In the genomic region with DNA sequence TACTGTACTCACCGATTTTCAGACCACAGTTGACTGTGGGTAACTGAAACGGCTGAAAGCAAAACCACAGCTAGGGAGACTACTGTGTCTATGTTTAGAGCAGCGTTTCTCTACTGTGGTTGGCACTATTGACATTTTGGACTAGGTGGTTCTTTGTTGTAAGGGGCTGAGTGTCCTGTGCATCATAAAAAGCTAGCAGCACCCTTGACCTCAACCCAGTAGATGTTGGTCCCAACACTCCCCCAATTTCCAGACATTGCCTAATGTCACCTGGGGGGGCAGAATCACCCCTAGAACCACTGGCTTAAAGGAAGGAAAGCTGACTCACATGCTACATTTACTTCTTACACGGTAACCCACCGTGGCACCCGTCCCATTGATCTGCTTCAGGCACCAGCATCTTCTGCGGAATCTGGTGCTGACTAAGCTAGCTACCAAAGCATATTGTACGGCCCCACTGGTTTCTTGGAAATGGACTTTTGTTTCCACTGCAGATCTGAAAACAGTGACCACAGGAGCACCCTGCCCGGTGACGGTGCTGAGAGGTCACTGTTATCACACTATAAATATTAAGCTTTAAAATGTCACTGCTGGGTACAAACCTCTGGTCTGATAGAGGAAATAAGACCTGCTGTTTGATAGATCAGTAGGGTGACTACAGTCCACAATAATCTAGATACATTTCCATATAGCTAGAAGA, we compare ENCODE assay signal across 8 cellular contexts.
DNase-seq lines count a peak whose midpoint lies in the region; ATAC-seq and TF ChIP-seq lines count a peak whose summit lies in the region.

No MANE protein-coding gene starts in this region.

- H3K4me1 ChIP-seq in CD8-positive, alpha-beta T cell (ENCODE audit: insufficient read depth, low read length), result peaks cover 20% of the 10 kb centered on the region
- H3K4me1 ChIP-seq in endodermal cell (ENCODE audit: control insufficient read depth, insufficient read depth, low read length) (no peaks in the 10 kb centered on the region), smooth muscle cell (ENCODE audit: low read depth) (no peaks in the 10 kb centered on the region)

- H3K27me3 Mint-ChIP-seq in CD8-positive, alpha-beta T cell (ENCODE audit: low read depth), result peaks cover 23% of the 10 kb centered on the region
- H3K27me3 Mint-ChIP-seq in activated T-cell treated with anti-CD3 and anti-CD28 coated beads, Interleukin-2, amount 50 U/mL, for 72 hours (ENCODE audit: low read depth), result peaks cover 49% of the 10 kb centered on the region
- H3K27me3 Mint-ChIP-seq in endodermal cell (ENCODE audit: insufficient read depth), result peaks cover 14% of the 10 kb centered on the region

- no peaks in the 10 kb centered on the region for H3K79me2 ChIP-seq in smooth muscle cell (ENCODE audit: low read depth)

- intact Hi-C loops in CD8-positive, alpha-beta T cell (cut with DNase I, micrococcal nuclease), result no loop called here

- H3K9me3 ChIP-seq in CD8-positive, alpha-beta T cell (ENCODE audit: low read length), result no peaks in the 10 kb centered on the region
- H3K9me3 ChIP-seq in endodermal cell (ENCODE audit: control insufficient read depth, low read length), result no peaks in the 10 kb centered on the region
- no peaks in the 10 kb centered on the region for H3K9me3 ChIP-seq in smooth muscle cell (replicated peaks; ENCODE audit: low read depth)

- H3K27ac Mint-ChIP-seq in CD8-positive, alpha-beta T cell, result no peak overlapping the region
- H3K27ac Mint-ChIP-seq in activated T-cell treated with anti-CD3 and anti-CD28 coated beads, Interleukin-2, amount 50 U/mL, for 72 hours, result peak overlapping the region; percentile 58
- no peak overlapping the region for H3K27ac Mint-ChIP-seq in endodermal cell

- ATAC-seq in CD8-positive, alpha-beta T cell, result peak; percentile 77
- ATAC-seq in GM21528 (IDR thresholded peaks at IDR 0.05; ENCODE audit: low FRiP score, unreplicated experiment), result peak; percentile 94
- peak; percentile 94 for ATAC-seq in activated T-cell treated with anti-CD3 and anti-CD28 coated beads, Interleukin-2, amount 50 U/mL, for 72 hours (replicated peaks in 1 of 2)

- H4K20me1 ChIP-seq in smooth muscle cell (ENCODE audit: low read depth), result no peaks in the 10 kb centered on the region

- no peaks in the 10 kb centered on the region for H3K36me3 Mint-ChIP-seq in CD8-positive, alpha-beta T cell
- H3K36me3 Mint-ChIP-seq in activated T-cell treated with anti-CD3 and anti-CD28 coated beads, Interleukin-2, amount 50 U/mL, for 72 hours (ENCODE audit: insufficient read depth in 2 of 2), result no peaks in the 10 kb centered on the region
- no peaks in the 10 kb centered on the region for H3K36me3 Mint-ChIP-seq in endodermal cell (ENCODE audit: low read depth)

- 93 to 96% methylated on average over 5 to 10 of the region's 10 CpGs for WGBS in endodermal cell (ENCODE audit: insufficient coverage in 1 of 2, insufficient read length in 1 of 2), 2 experiments
- 80% methylated on average over 10 of the region's 10 CpGs for WGBS in smooth muscle cell (ENCODE audit: low lambda C conversion rate)

- H3K9ac ChIP-seq in endodermal cell (ENCODE audit: extremely low read depth, low read length, poor library complexity, severe bottlenecking) (no peak overlapping the region), smooth muscle cell (ENCODE audit: low read depth) (no peak overlapping the region)

- CTCF ChIA-PET in CD8-positive, alpha-beta T cell (lab: Charles Lee), result interaction anchor here (1.1 to 1.5 kb wide), 2 partner anchors 12 to 21 kb away, joined by 3 read pairs; no protein-coding TSS in a partner anchor

- POLR2A ChIA-PET in CD8-positive, alpha-beta T cell (lab: Charles Lee), result interaction anchor here (1.3 kb wide), 1 partner anchor 13 kb away, joined by 3 read pairs; no protein-coding TSS in a partner anchor

- DNase-seq in CD8-positive, alpha-beta T cell, result peak in 6 of 7 experiments; percentile 26 to 62 (median 48)
- DNase-seq in Kasumi-1 (lab: John Stamatoyannopoulos, UW) (peak; percentile 63 to 76), endodermal cell (no peak), occipital lobe (lab: John Stamatoyannopoulos, UW) (no peak), smooth muscle cell (lab: John Stamatoyannopoulos, UW; ENCODE audit: unreplicated experiment) (no peak)
- peak; percentile 70 to 80 for DNase-seq in activated T-cell treated with anti-CD3 and anti-CD28 coated beads, Interleukin-2, amount 50 U/mL, for 72 hours
- DNase-seq in stimulated activated CD8-positive, alpha-beta memory T cell treated with anti-CD3 and anti-CD28 coated beads, Interleukin-15, amount 100 ng/mL, for 4 hours (ENCODE audit: low read depth in 2 of 2), result peak; percentile 27 to 47

- H3K27me3 ChIP-seq in CD8-positive, alpha-beta T cell (ENCODE audit: insufficient read depth, low read length), result no peaks in the 10 kb centered on the region
- H3K27me3 ChIP-seq in endodermal cell (ENCODE audit: control insufficient read depth, insufficient read depth, low read length, poor library complexity, severe bottlenecking) (no peaks in the 10 kb centered on the region), smooth muscle cell (ENCODE audit: low read depth) (peaks cover 3% of the 10 kb centered on the region)

- H3K27ac ChIP-seq in CD8-positive, alpha-beta T cell (ENCODE audit: low read depth, low read length), result no peak overlapping the region
- H3K27ac ChIP-seq in endodermal cell (ENCODE audit: low read depth, low read length), result no peak overlapping the region
- H3K27ac ChIP-seq in smooth muscle cell (ENCODE audit: low read depth), result no peak overlapping the region

- no peak for TF ChIP-seq CTCF in CD8-positive, alpha-beta T cell (IDR thresholded peaks at IDR 0.05)
- no peak for TF ChIP-seq CTCF in endodermal cell (conservative IDR thresholded peaks at IDR 0.05)
- no peak for TF ChIP-seq CTCF in smooth muscle cell (IDR thresholded peaks at IDR 0.05; ENCODE audit: borderline replicate concordance, insufficient read depth, poor library complexity, severe bottlenecking)

- peak overlapping the region; percentile 78 for H3K4me3 Mint-ChIP-seq in CD8-positive, alpha-beta T cell
- peak overlapping the region; percentile 54 to 57 for H3K4me3 Mint-ChIP-seq in activated T-cell treated with anti-CD3 and anti-CD28 coated beads, Interleukin-2, amount 50 U/mL, for 72 hours
- no peak overlapping the region for H3K4me3 Mint-ChIP-seq in endodermal cell

- H3K36me3 ChIP-seq in CD8-positive, alpha-beta T cell (ENCODE audit: insufficient read depth, low read length), result no peaks in the 10 kb centered on the region
- H3K36me3 ChIP-seq in endodermal cell (ENCODE audit: control insufficient read depth, insufficient read depth, low read length) (no peaks in the 10 kb centered on the region), smooth muscle cell (ENCODE audit: low read depth) (no peaks in the 10 kb centered on the region)

- no peaks in the 10 kb centered on the region for H3F3A ChIP-seq in smooth muscle cell (ENCODE audit: low read depth)

- no peak overlapping the region for H2AFZ ChIP-seq in smooth muscle cell (ENCODE audit: low read depth)

- H3K9me3 Mint-ChIP-seq in CD8-positive, alpha-beta T cell, result no peaks in the 10 kb centered on the region
- no peaks in the 10 kb centered on the region for H3K9me3 Mint-ChIP-seq in activated T-cell treated with anti-CD3 and anti-CD28 coated beads, Interleukin-2, amount 50 U/mL, for 72 hours
- H3K9me3 Mint-ChIP-seq in endodermal cell, result no peaks in the 10 kb centered on the region

- H3K4me3 ChIP-seq in CD8-positive, alpha-beta T cell (ENCODE audit: low read depth, low read length), result peak overlapping the region; percentile 28
- H3K4me3 ChIP-seq in endodermal cell (ENCODE audit: low read length), result no peak overlapping the region
- no peak overlapping the region for H3K4me3 ChIP-seq in smooth muscle cell

- no peak overlapping the region for H3K4me2 ChIP-seq in smooth muscle cell

- peaks cover 24% of the 10 kb centered on the region for H3K4me1 Mint-ChIP-seq in CD8-positive, alpha-beta T cell (ENCODE audit: low read depth)
- peaks cover 39% of the 10 kb centered on the region for H3K4me1 Mint-ChIP-seq in activated T-cell treated with anti-CD3 and anti-CD28 coated beads, Interleukin-2, amount 50 U/mL, for 72 hours (ENCODE audit: low read depth)
- H3K4me1 Mint-ChIP-seq in endodermal cell, result no peaks in the 10 kb centered on the region

Comparison
In these comparisons a context has a peak if more than half of its experiments do, and no peak if none do; other contexts are left out.
1. DNase-seq: peak in CD8-positive, alpha-beta T cell (6 of 7), Kasumi-1 (2 of 2), activated T-cell treated with anti-CD3 and anti-CD28 coated beads, Interleukin-2, amount 50 U/mL, for 72 hours (2 of 2) and stimulated activated CD8-positive, alpha-beta memory T cell treated with anti-CD3 and anti-CD28 coated beads, Interleukin-15, amount 100 ng/mL, for 4 hours (2 of 2); none in endodermal cell (single experiment), occipital lobe (single experiment) and smooth muscle cell (single experiment).
2. Peak in every context shown above with its lines, with median percentiles within 50 percentile points of each other: ATAC-seq.